ENCODE assay signal across 9 cellular contexts in the genomic region with DNA sequence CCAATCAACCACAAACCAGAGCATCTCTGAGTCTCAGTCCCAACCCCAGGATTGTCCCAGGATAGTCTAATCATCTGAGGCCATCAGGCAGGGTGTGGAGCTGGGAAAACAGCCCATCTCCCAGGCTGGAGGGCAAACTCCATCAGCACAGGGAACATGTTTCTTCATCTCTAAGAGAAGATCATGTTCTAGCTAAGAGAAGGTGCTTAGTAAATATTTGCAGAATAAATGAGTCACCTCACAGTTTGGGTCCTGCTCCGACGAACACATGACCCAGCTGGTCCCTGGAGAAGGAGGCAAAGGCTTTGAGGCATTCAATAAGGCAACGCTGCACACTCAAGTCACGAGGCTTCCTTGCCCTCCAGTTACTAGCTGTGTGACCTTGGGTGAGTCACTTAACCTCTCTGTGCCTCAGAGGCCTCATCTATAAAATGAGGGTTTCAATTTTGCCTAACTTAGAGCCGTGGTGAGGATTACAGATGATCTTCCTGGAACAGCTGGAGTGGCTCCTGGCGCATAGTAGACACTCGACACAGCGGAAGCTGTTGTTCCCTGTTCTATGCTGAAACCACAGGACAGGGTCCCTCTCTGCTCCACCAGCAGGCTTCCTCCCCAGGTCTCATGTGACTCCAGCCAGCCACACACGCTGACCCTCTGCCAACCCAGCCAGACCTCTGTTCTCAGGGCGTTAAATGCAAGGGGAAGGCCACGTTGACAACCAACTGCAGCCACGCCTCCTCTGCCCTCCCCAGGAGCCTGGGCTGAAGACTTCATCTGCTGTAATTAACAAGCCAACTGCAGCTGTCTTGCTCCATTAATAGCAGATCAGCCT. TPM values are rescaled to one million over a fixed set of nuclear protein-coding genes. Genes with fewer than 3 reads are reported as not detected.
DNase-seq lines count a peak whose midpoint lies in the region; ATAC-seq and TF ChIP-seq lines count a peak whose summit lies in the region.
"Had no signal": no experiment of that assay in that cellular context is flagged by ENCODE, and none has a peak within 500 bp of the region (broad histone marks: within the 10 kb centered on the region; RNA-seq: fewer than 3 reads in every experiment).

No MANE protein-coding gene starts in this region.

- H3K27ac ChIP-seq in caudate nucleus (ENCODE audit: low read depth, low read length), result peak overlapping the region; percentile 31
- H3K27ac ChIP-seq in A673 (ENCODE audit: low read depth, low read length, poor library complexity, severe bottlenecking), result no peak overlapping the region
- no peak overlapping the region for H3K27ac ChIP-seq in thyroid gland

- TF ChIP-seq CTCF in omental fat pad (IDR thresholded peaks at IDR 0.05) (no peak), A673 (conservative IDR thresholded peaks at IDR 0.05; ENCODE audit: low read depth, low read length) (no peak), thyroid gland (IDR thresholded peaks at IDR 0.05) (no peak)

- peak; percentile 98 for DNase-seq in NCI-H1694 treated with DMSO at 0.1 percent for 48 hours (lab: John Stamatoyannopoulos, UW)
- peak in 13 of 61 donors; percentile 9 to 43 (median 17) for DNase-seq in caudate nucleus (lab: John Stamatoyannopoulos, UW)
- DNase-seq in omental fat pad (ENCODE audit: low spot score), result no peak
- no peak for DNase-seq in GF-D8 (lab: John Stamatoyannopoulos, UW)
- no peak for DNase-seq in A673 (ENCODE audit: low spot score)
- DNase-seq in thyroid gland, result no peak
- DNase-seq: T1000 had no signal

- peak; percentile 45 for ATAC-seq in GM19463 (IDR thresholded peaks at IDR 0.05; ENCODE audit: unreplicated experiment)
- peak; percentile 17 for ATAC-seq in omental fat pad (ENCODE audit: low FRiP score)
- no peak for ATAC-seq in GM19328 (IDR thresholded peaks at IDR 0.05; ENCODE audit: unreplicated experiment)

- no peak for TF ChIP-seq POLR2A in thyroid gland (IDR thresholded peaks at IDR 0.05)

- H3K4me3 ChIP-seq in A673 (ENCODE audit: low read depth, low read length, poor library complexity, severe bottlenecking), result no peak overlapping the region
- no peak overlapping the region for H3K4me3 ChIP-seq in thyroid gland (replicated peaks in 1 of 3)

- H3K36me3 ChIP-seq in A673 (ENCODE audit: insufficient read depth, low read length, poor library complexity, severe bottlenecking) (no peaks in the 10 kb centered on the region), thyroid gland (no peaks in the 10 kb centered on the region)

- H3K4me1 ChIP-seq in A673 (ENCODE audit: insufficient read depth, low read length, poor library complexity, severe bottlenecking) (no peaks in the 10 kb centered on the region), thyroid gland (no peaks in the 10 kb centered on the region)

- POLR2A ChIA-PET in A673 (lab: Charles Lee; ENCODE audit: low non-redundant PET), result no interaction called here

- H3K9me3 ChIP-seq in A673 (ENCODE audit: low read depth, low read length, poor library complexity, severe bottlenecking) (no peaks in the 10 kb centered on the region), thyroid gland (no peaks in the 10 kb centered on the region)

- CTCF ChIA-PET in A673 (lab: Charles Lee), result interaction anchor here (0.5 to 0.7 kb wide), 2 partner anchors 34 to 175 kb away, joined by 6 read pairs; no protein-coding TSS in a partner anchor

- WGBS in thyroid gland, 2 donors, result 57 to 68% methylated on average over 7 to 8 of the region's 12 CpGs

- no TSS peak for BruUV-seq in A673 (replicated peaks; lab: Mats Ljungman, UMichigan)

- intact Hi-C loops in A673 (cut with micrococcal nuclease; ENCODE audit: unreplicated experiment), result no loop called here
- intact Hi-C loops in thyroid gland (cut with DNase I), result no loop called here

- H3K27me3 ChIP-seq in A673 (replicated peaks; ENCODE audit: insufficient read depth, low read depth, low read length, poor library complexity), result peaks cover 32% of the 10 kb centered on the region
- no peaks in the 10 kb centered on the region for H3K27me3 ChIP-seq in thyroid gland

RNA-seq across cellular contexts. Expression of gene RPL38, which starts 10.3 kb away (rescaled TPM):
- total RNA-seq in omental fat pad (100 to 1,000 TPM; 333 to 392 (median 362) TPM), A673 (2021) (936 and 996 TPM in 2 replicates), thyroid gland (100 to 1,000 TPM; 320 to 657 (median 412) TPM)

RNA-seq across cellular contexts. Expression of gene TTYH2, which starts 20.2 kb away (rescaled TPM):
- total RNA-seq in omental fat pad (1 to 10 TPM; 5.9 to 9.0 (median 7.9) TPM), A673 (2021) (13.7 and 15.4 TPM in 2 replicates), thyroid gland (10 to 100 TPM; 12.4 to 24.7 (median 18.8) TPM)
